In genomic region chr1:157045251-157046218, GRCh38 we compare ENCODE assay signal across 8 cellular contexts. TPM values are rescaled to one million over a fixed set of nuclear protein-coding genes. Genes with fewer than 3 reads are reported as not detected.
DNase-seq lines count a peak whose midpoint lies in the region; ATAC-seq, FAIRE-seq and TF ChIP-seq lines count a peak whose summit lies in the region.

Gene ARHGEF11 (minus strand): TSS chr1:157045742. CDS start chr1:157044330, 1,412 bp downstream.

- H3K4me3 Mint-ChIP-seq in endothelial cell (ENCODE audit: unreplicated experiment): peak within 1 kb of the TSS; percentile 99

- no peaks in the 10 kb centered on the region for H3K9me3 Mint-ChIP-seq in endothelial cell (ENCODE audit: unreplicated experiment)

- no peak for TF ChIP-seq CTCF in endothelial cell (IDR thresholded peaks at IDR 0.05; ENCODE audit: unreplicated experiment)

- peaks cover 35% of the 10 kb centered on the region for H3K4me1 Mint-ChIP-seq in endothelial cell (ENCODE audit: unreplicated experiment)

- no peaks in the 10 kb centered on the region for H3K36me3 Mint-ChIP-seq in endothelial cell (ENCODE audit: low read depth, unreplicated experiment)

- DNase-seq in A172 (ENCODE audit: low spot score): peak; percentile 74
- DNase-seq in GM12892 (ENCODE audit: insufficient read length): peak; percentile 47
- DNase-seq in NCI-H226: peak; percentile 86
- peak; percentile 6 for DNase-seq in activated CD4-positive, alpha-beta T cell treated with anti-CD3 and anti-CD28 coated beads, Interleukin-2, amount 50 U/mL, for 1 hour
- peak; percentile 75 for DNase-seq in endothelial cell (ENCODE audit: low spot score)
- peak; percentile 78 to 90 for DNase-seq in lung microvascular endothelial cell (ENCODE audit: low read depth in 2 of 2)
- peak; percentile 53 for DNase-seq in stimulated activated naive CD8-positive, alpha-beta T cell treated with anti-CD3 and anti-CD28 coated beads, Interleukin-15, Interleukin-2, amounts not matched to agents 100 U/mL and 50 U/mL, for 24 hours

- no peak for TF ChIP-seq POLR2A in GM12892 (IDR thresholded peaks at IDR 0.05; ENCODE audit: low read depth, low read length)

- FAIRE-seq in GM12892 (lab: Jason Lieb, UNC): peak; percentile 76

- ATAC-seq in HG03095 (IDR thresholded peaks at IDR 0.05; ENCODE audit: unreplicated experiment): peak; percentile 62
- peak; percentile 69 for ATAC-seq in stimulated activated naive CD8-positive, alpha-beta T cell treated with anti-CD3 and anti-CD28 coated beads, Interleukin-15, Interleukin-2, amounts not matched to agents 100 U/mL and 50 U/mL, for 24 hours

- H3K27me3 Mint-ChIP-seq in endothelial cell (ENCODE audit: unreplicated experiment): peaks cover 5% of the 10 kb centered on the region

- H3K27ac Mint-ChIP-seq in endothelial cell (ENCODE audit: unreplicated experiment): peak within 1 kb of the TSS; percentile 96

RNA-seq across cellular contexts. Expression of gene ARHGEF11, which starts in this region (rescaled TPM):
- 21.5 and 21.7 TPM in 2 replicates for total RNA-seq in A172 (2014; rRNA removed; shearing (Covaris generic))
- 2.8 TPM for polyA plus RNA-seq in GM12892 (2012; ENCODE audit: missing spikeins)
- total RNA-seq in endothelial cell (ENCODE audit: unreplicated experiment) (48.4 TPM), lung microvascular endothelial cell (16.8 and 21.0 TPM in 2 replicates)

Comparison
In these comparisons a context has a peak if more than half of its experiments do, and no peak if none do; other contexts are left out.
1. Peak in every context shown above with its lines: DNase-seq and ATAC-seq.
2. DNase-seq: peak in every context shown above with its lines; median percentile 86 in NCI-H226; 84 in lung microvascular endothelial cell; 75 in endothelial cell; 74 in A172; 53 in stimulated activated naive CD8-positive, alpha-beta T cell treated with anti-CD3 and anti-CD28 coated beads, Interleukin-15, Interleukin-2, amounts not matched to agents 100 U/mL and 50 U/mL, for 24 hours; 47 in GM12892; 6 in activated CD4-positive, alpha-beta T cell treated with anti-CD3 and anti-CD28 coated beads, Interleukin-2, amount 50 U/mL, for 1 hour.